In the genomic region with DNA sequence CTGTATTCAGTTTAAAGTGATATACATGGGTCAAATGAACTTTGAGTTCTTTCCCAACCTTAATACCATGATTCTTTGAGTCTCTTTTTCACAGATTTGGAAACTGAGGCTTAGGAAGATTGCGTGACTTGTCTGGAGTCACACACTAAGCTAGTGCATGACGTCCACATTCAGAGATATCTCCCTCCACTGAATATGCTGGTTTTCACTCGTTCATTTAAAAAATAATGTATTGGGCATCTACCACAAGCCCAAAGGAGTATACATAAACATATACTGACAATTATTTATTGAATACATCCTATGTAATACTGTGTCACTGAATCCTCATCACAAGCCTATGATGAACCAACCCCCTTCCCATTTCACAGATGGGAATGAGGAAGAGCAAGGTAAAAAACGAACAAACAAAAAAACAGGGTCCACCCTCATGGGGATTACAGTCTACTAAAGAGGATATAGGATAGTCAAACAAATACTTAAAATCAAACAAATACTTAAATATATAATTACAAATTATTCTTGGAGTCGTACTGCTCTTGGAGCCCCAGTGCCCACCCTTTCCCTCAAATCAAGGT, we compare ENCODE assay signal across 10 cellular contexts. TPM values are rescaled to one million over a fixed set of nuclear protein-coding genes. Genes with fewer than 3 reads are reported as not detected.
DNase-seq lines count a peak whose midpoint lies in the region; ATAC-seq and TF ChIP-seq lines count a peak whose summit lies in the region.
"Had no signal": no experiment of that assay in that cellular context is flagged by ENCODE, and none has a peak within 500 bp of the region (broad histone marks: within the 10 kb centered on the region; RNA-seq: fewer than 3 reads in every experiment).

No MANE protein-coding gene starts in this region.

- H3K4me3 Mint-ChIP-seq in effector memory CD8-positive, alpha-beta T cell: peak overlapping the region; percentile 86 to 94
- H3K4me3 Mint-ChIP-seq in neural progenitor cell: peak overlapping the region; percentile 97

- H4K20me1 ChIP-seq in BLaER1 treated with 17β-estradiol and CSF1 and Interleukin-3, amounts not matched to agents 10 nM and 100 nM: peaks cover under 1 to 31% (median 13%) of the 10 kb centered on the region in 11 experiments; a peak in 16 of 22 replicates
- H4K20me1 ChIP-seq in Loucy (ENCODE audit: insufficient read depth, low read length, poor library complexity, severe bottlenecking) (peaks cover 17% of the 10 kb centered on the region), neural progenitor cell (ENCODE audit: low read depth) (peaks cover 2% of the 10 kb centered on the region)

- H3K36me3 Mint-ChIP-seq in effector memory CD8-positive, alpha-beta T cell (ENCODE audit: insufficient read depth): peaks cover 20% of the 10 kb centered on the region
- H3K36me3 Mint-ChIP-seq in neural progenitor cell: peaks cover 4% of the 10 kb centered on the region

- no peaks in the 10 kb centered on the region for H3F3A ChIP-seq in Loucy (ENCODE audit: low read depth)
- H3F3A ChIP-seq in neural progenitor cell (ENCODE audit: low read depth): no peaks in the 10 kb centered on the region

- H3K27ac Mint-ChIP-seq in effector memory CD8-positive, alpha-beta T cell: peak overlapping the region; percentile 99
- peak overlapping the region; percentile 100 for H3K27ac Mint-ChIP-seq in neural progenitor cell

- peaks cover 22 to 35% of the 10 kb centered on the region in 2 donors for H3K4me1 Mint-ChIP-seq in effector memory CD8-positive, alpha-beta T cell (ENCODE audit: low read depth in 2 of 2)
- peaks cover 17% of the 10 kb centered on the region for H3K4me1 Mint-ChIP-seq in neural progenitor cell

- no peaks in the 10 kb centered on the region for H3K27me3 ChIP-seq in BLaER1 treated with 17β-estradiol and CSF1 and Interleukin-3, amounts not matched to agents 10 nM and 100 nM
- peaks cover 27% of the 10 kb centered on the region for H3K27me3 ChIP-seq in Loucy (ENCODE audit: insufficient read depth, low read length, poor library complexity, severe bottlenecking)
- peaks cover 24% of the 10 kb centered on the region for H3K27me3 ChIP-seq in neural progenitor cell

- no peak for DNase-seq in effector memory CD8-positive, alpha-beta T cell
- DNase-seq in neural progenitor cell (ENCODE audit: low spot score) (no peak), MV-4-11 (lab: John Stamatoyannopoulos, UW) (no peak), NK-92 (lab: John Stamatoyannopoulos, UW; ENCODE audit: unreplicated experiment) (no peak)
- no peak for DNase-seq in stimulated activated CD8-positive, alpha-beta memory T cell treated with anti-CD3 and anti-CD28 coated beads, Interleukin-4, amount 100 ng/mL, for 48 hours

- H3K9me2 ChIP-seq in Loucy (replicated peaks; ENCODE audit: low read depth, low read length): no peaks in the 10 kb centered on the region; the same call in 1 of the 2 replicates

- TF ChIP-seq CTCF in Loucy (conservative IDR thresholded peaks at IDR 0.05; ENCODE audit: low read length) (no peak), neural progenitor cell (IDR thresholded peaks at IDR 0.05) (no peak)

- peaks cover 2 to 26% (median 8%) of the 10 kb centered on the region in 11 experiments; a peak in 17 of 22 replicates for H3K36me3 ChIP-seq in BLaER1 treated with 17β-estradiol and CSF1 and Interleukin-3, amounts not matched to agents 10 nM and 100 nM
- H3K36me3 ChIP-seq in Loucy (ENCODE audit: insufficient read depth, low read length) (no peaks in the 10 kb centered on the region), neural progenitor cell (no peaks in the 10 kb centered on the region)

- no peaks in the 10 kb centered on the region for H3K9me3 Mint-ChIP-seq in effector memory CD8-positive, alpha-beta T cell
- H3K9me3 Mint-ChIP-seq in neural progenitor cell: no peaks in the 10 kb centered on the region

- H2AFZ ChIP-seq in Loucy (ENCODE audit: low read length) (peak overlapping the region; percentile 83), neural progenitor cell (replicated peaks) (peak overlapping the region; percentile 100)

- peak overlapping the region in 3 of 11 experiments; percentile 91 to 96 (median 92); a peak in 3 of 22 replicates for H3K4me2 ChIP-seq in BLaER1 treated with 17β-estradiol and CSF1 and Interleukin-3, amounts not matched to agents 10 nM and 100 nM
- H3K4me2 ChIP-seq in Loucy (ENCODE audit: low read depth, low read length, poor library complexity, severe bottlenecking) (peak overlapping the region; percentile 97), neural progenitor cell (no peak overlapping the region)

- no peak for ATAC-seq in effector memory CD8-positive, alpha-beta T cell (replicated peaks)
- no peak for ATAC-seq in esophagus mucosa

- H3K79me2 ChIP-seq in Loucy (ENCODE audit: insufficient read depth, low read length) (peaks cover 40% of the 10 kb centered on the region), neural progenitor cell (ENCODE audit: low read depth) (peaks cover 43% of the 10 kb centered on the region)

- H3K4me3 ChIP-seq in BLaER1 treated with 17β-estradiol and CSF1 and Interleukin-3, amounts not matched to agents 10 nM and 100 nM: peak overlapping the region; percentile 76 to 94 (median 83); a peak in 17 of 20 replicates
- H3K4me3 ChIP-seq in Loucy (ENCODE audit: low read length, poor library complexity, severe bottlenecking): peak overlapping the region; percentile 96
- H3K4me3 ChIP-seq in neural progenitor cell: no peak overlapping the region

- peak overlapping the region; percentile 93 to 99 (median 98) for H3K27ac ChIP-seq in BLaER1 treated with 17β-estradiol and CSF1 and Interleukin-3, amounts not matched to agents 10 nM and 100 nM
- H3K27ac ChIP-seq in neural progenitor cell: no peak overlapping the region

- H3K27me3 Mint-ChIP-seq in effector memory CD8-positive, alpha-beta T cell: peaks cover 0 to 5% of the 10 kb centered on the region in 2 donors
- no peaks in the 10 kb centered on the region for H3K27me3 Mint-ChIP-seq in neural progenitor cell (ENCODE audit: insufficient read depth, low read depth)

- no peaks in the 10 kb centered on the region for H3K9me3 ChIP-seq in BLaER1 treated with 17β-estradiol and CSF1 and Interleukin-3, amounts not matched to agents 10 nM and 100 nM (replicated peaks in 1 of 11)
- H3K9me3 ChIP-seq in Loucy (ENCODE audit: insufficient read depth, low read depth, low read length) (no peaks in the 10 kb centered on the region), neural progenitor cell (ENCODE audit: low read depth) (no peaks in the 10 kb centered on the region)

- peak overlapping the region; percentile 88 to 98 (median 97) for H3K9ac ChIP-seq in BLaER1 treated with 17β-estradiol and CSF1 and Interleukin-3, amounts not matched to agents 10 nM and 100 nM
- H3K9ac ChIP-seq in Loucy (ENCODE audit: low read depth, low read length, poor library complexity, severe bottlenecking) (no peak overlapping the region), neural progenitor cell (no peak overlapping the region)

- H3K4me1 ChIP-seq in BLaER1 treated with 17β-estradiol and CSF1 and Interleukin-3, amounts not matched to agents 10 nM and 100 nM: peaks cover 27 to 37% (median 35%) of the 10 kb centered on the region in 10 experiments
- peaks cover 24% of the 10 kb centered on the region for H3K4me1 ChIP-seq in Loucy (ENCODE audit: insufficient read depth, low read length, poor library complexity, severe bottlenecking)
- H3K4me1 ChIP-seq in neural progenitor cell: peaks cover 7% of the 10 kb centered on the region

RNA-seq across cellular contexts. Expression of gene TM9SF4, which starts 0.6 kb away (rescaled TPM):
- total RNA-seq in neural progenitor cell (ENCODE audit: low replicate concordance) (27.9 and 41.7 TPM in 2 replicates), esophagus mucosa (42.4 TPM)

RNA-seq across cellular contexts. Expression of gene HCK, which starts 56.9 kb away (rescaled TPM):
- total RNA-seq in neural progenitor cell (ENCODE audit: low replicate concordance) (not detected in 2 replicates), esophagus mucosa (2.9 TPM)
- total RNA-seq: activated CD8-positive, alpha-beta memory T cell treated with anti-CD3 and anti-CD28 coated beads for 36 hours; H4 had no signal

Comparison
In these comparisons a context has a peak if more than half of its experiments do, and no peak if none do; other contexts are left out.
1. H3K9ac ChIP-seq: peak in BLaER1 treated with 17β-estradiol and CSF1 and Interleukin-3, amounts not matched to agents 10 nM and 100 nM (11 of 11); none in Loucy (single experiment) and neural progenitor cell (single experiment).